13 cellular contexts compared by ENCODE assay signal in the genomic region with DNA sequence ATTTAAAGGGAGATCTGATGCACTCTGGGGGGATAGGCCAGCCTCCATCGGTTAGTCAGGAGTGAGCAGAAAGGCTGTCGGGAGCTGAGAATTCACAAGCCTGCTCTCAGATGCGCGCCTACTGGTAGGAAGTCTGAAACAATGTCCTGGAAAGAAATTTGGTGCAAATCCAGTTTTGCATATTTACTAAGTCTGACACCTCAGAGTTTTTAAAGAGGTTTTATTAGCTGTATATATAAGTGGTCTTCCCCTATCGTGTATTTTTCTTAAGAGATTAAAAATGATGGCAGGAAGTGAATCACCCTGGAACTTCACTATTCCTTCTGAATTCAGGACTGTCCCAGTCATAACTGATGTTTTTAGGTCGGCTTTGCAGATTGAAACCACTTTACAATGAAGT.
DNase-seq lines count a peak whose midpoint lies in the region; ATAC-seq and TF ChIP-seq lines count a peak whose summit lies in the region.
"Had no signal": no experiment of that assay in that cellular context is flagged by ENCODE, and none has a peak within 500 bp of the region (broad histone marks: within the 10 kb centered on the region; RNA-seq: fewer than 3 reads in every experiment).

No MANE protein-coding gene starts in this region.

- H3K27ac ChIP-seq in Panc1 (ENCODE audit: low read length) (peak overlapping the region; percentile 100), fibroblast of lung (ENCODE audit: insufficient read depth, low read length) (peak overlapping the region; percentile 70), osteoblast (ENCODE audit: low read depth, low read length) (peak overlapping the region; percentile 96)

- H3K27ac Mint-ChIP-seq in activated naive CD8-positive, alpha-beta T cell treated with anti-CD3 and anti-CD28 coated beads for 36 hours = no peak overlapping the region
- H3K27ac Mint-ChIP-seq: activated B cell treated with CpG ODN at 0.5 μM for 24 hours; activated T-helper 1 cell treated with anti-CD3 and anti-CD28 coated beads, Interleukin-12 subunit alpha, Interleukin-12 subunit beta, Interleukin-2, Interleukin-4 antibody, amounts not matched to agents 30 ng/mL and 10 ng/mL and 1 ng/mL, durations not matched to agents 14 hours and 24 hours and 36 hours had no signal

- no peaks in the 10 kb centered on the region for H3K4me1 Mint-ChIP-seq in activated naive CD8-positive, alpha-beta T cell treated with anti-CD3 and anti-CD28 coated beads for 36 hours
- H3K4me1 Mint-ChIP-seq: activated B cell treated with CpG ODN at 0.5 μM for 24 hours had no signal

- peak; percentile 17; the same call in 1 of the 2 replicates for TF ChIP-seq CTCF in BJ (IDR thresholded peaks at IDR 0.05; ENCODE audit: insufficient read depth, low read depth, low read length)
- no peak; the same call in 1 of the 2 replicates for TF ChIP-seq CTCF in Panc1 (IDR thresholded peaks at IDR 0.05)
- no peak for TF ChIP-seq CTCF in fibroblast of lung (conservative IDR thresholded peaks at IDR 0.05 in 1 of 2, IDR thresholded peaks at IDR 0.05 in 1 of 2; ENCODE audit: low read depth in 1 of 2, low read length in 2 of 2)
- peak; percentile 12 for TF ChIP-seq CTCF in osteoblast (IDR thresholded peaks at IDR 0.05; ENCODE audit: extremely low read depth, low read depth, low read length)

- H2AFZ ChIP-seq in fibroblast of lung (ENCODE audit: low read length) (no peak overlapping the region), osteoblast (ENCODE audit: low read length) (peak overlapping the region; percentile 18)

- BruUV-seq in Panc1 (replicated peaks; lab: Mats Ljungman, UMichigan) = no TSS peak

- intact Hi-C loops in Panc1 (cut with micrococcal nuclease; ENCODE audit: unreplicated experiment) = loop anchor here (5.0 kb wide), 2 partner anchors 77 to 318 kb away; no protein-coding TSS in a partner anchor

- no peak overlapping the region for H3K9ac ChIP-seq in fibroblast of lung (ENCODE audit: insufficient read depth, low read length)

- H3K27me3 Mint-ChIP-seq in activated naive CD8-positive, alpha-beta T cell treated with anti-CD3 and anti-CD28 coated beads for 36 hours = no peaks in the 10 kb centered on the region
- H3K27me3 Mint-ChIP-seq: activated B cell treated with CpG ODN at 0.5 μM for 24 hours had no signal

- peaks cover 2% of the 10 kb centered on the region for H3K9me3 Mint-ChIP-seq in activated naive CD8-positive, alpha-beta T cell treated with anti-CD3 and anti-CD28 coated beads for 36 hours
- H3K9me3 Mint-ChIP-seq: activated B cell treated with CpG ODN at 0.5 μM for 24 hours, neural crest cell had no signal

- H3K4me1 ChIP-seq in Panc1 (ENCODE audit: control insufficient read depth, insufficient read depth, low read length) (peaks cover 44% of the 10 kb centered on the region), fibroblast of lung (ENCODE audit: control insufficient read depth, extremely low read depth, insufficient read depth, low read length) (peaks cover 27% of the 10 kb centered on the region), osteoblast (ENCODE audit: insufficient read depth, low read length) (peaks cover 38% of the 10 kb centered on the region)

- POLR2A ChIA-PET in BJ (lab: Charles Lee) (interaction anchor here (0.6 kb wide), 1 partner anchor 172 kb away, joined by 9 read pairs; no protein-coding TSS in a partner anchor), Panc1 (lab: Charles Lee) (interaction anchor here (0.6 kb wide), 1 partner anchor 37 kb away, joined by 9 read pairs; no protein-coding TSS in a partner anchor)

- no peaks in the 10 kb centered on the region for H3K27me3 ChIP-seq in BJ (ENCODE audit: control insufficient read depth, insufficient read depth, low read length)
- no peaks in the 10 kb centered on the region for H3K27me3 ChIP-seq in Panc1 (ENCODE audit: control insufficient read depth, insufficient read depth, low read length)
- H3K27me3 ChIP-seq in fibroblast of lung (ENCODE audit: control insufficient read depth, insufficient read depth, low read length) = no peaks in the 10 kb centered on the region
- H3K27me3 ChIP-seq in osteoblast (ENCODE audit: insufficient read depth, low read length) = no peaks in the 10 kb centered on the region

- H3K4me3 Mint-ChIP-seq in activated naive CD8-positive, alpha-beta T cell treated with anti-CD3 and anti-CD28 coated beads for 36 hours = no peak overlapping the region
- H3K4me3 Mint-ChIP-seq: activated B cell treated with CpG ODN at 0.5 μM for 24 hours; activated T-helper 1 cell treated with anti-CD3 and anti-CD28 coated beads, Interleukin-12 subunit alpha, Interleukin-12 subunit beta, Interleukin-2, Interleukin-4 antibody, amounts not matched to agents 30 ng/mL and 10 ng/mL and 1 ng/mL, durations not matched to agents 14 hours and 24 hours and 36 hours; neural crest cell had no signal

- H4K20me1 ChIP-seq in fibroblast of lung (ENCODE audit: control insufficient read depth, extremely low read depth, insufficient read depth, low read length) = no peaks in the 10 kb centered on the region
- no peaks in the 10 kb centered on the region for H4K20me1 ChIP-seq in osteoblast (ENCODE audit: insufficient read depth, low read length)

- no peak for ATAC-seq in Panc1

- H3K79me2 ChIP-seq in fibroblast of lung (ENCODE audit: control insufficient read depth, insufficient read depth, low read length) = no peaks in the 10 kb centered on the region
- no peaks in the 10 kb centered on the region for H3K79me2 ChIP-seq in osteoblast (ENCODE audit: insufficient read depth, low read length)

- no peaks in the 10 kb centered on the region for H3K9me3 ChIP-seq in Panc1 (ENCODE audit: control insufficient read depth, insufficient read depth, low read depth, low read length)
- no peaks in the 10 kb centered on the region for H3K9me3 ChIP-seq in fibroblast of lung (ENCODE audit: control insufficient read depth, insufficient read depth, low read depth, low read length)
- no peaks in the 10 kb centered on the region for H3K9me3 ChIP-seq in osteoblast (ENCODE audit: low read depth, low read length)

- in situ Hi-C loops in Panc1 (cut with HindIII; ENCODE audit: low pct_unique_long_range_greater_than_20kb, low sequenced_read_pairs) = no loop called here

- no peaks in the 10 kb centered on the region for H3K36me3 Mint-ChIP-seq in activated naive CD8-positive, alpha-beta T cell treated with anti-CD3 and anti-CD28 coated beads for 36 hours

- H3K36me3 ChIP-seq in BJ (ENCODE audit: control insufficient read depth, insufficient read depth, low read length) (no peaks in the 10 kb centered on the region), Panc1 (ENCODE audit: control insufficient read depth, insufficient read depth, low read length) (no peaks in the 10 kb centered on the region), fibroblast of lung (ENCODE audit: control insufficient read depth, insufficient read depth, low read length) (no peaks in the 10 kb centered on the region), osteoblast (ENCODE audit: insufficient read depth, low read length) (no peaks in the 10 kb centered on the region)

- H3K4me3 ChIP-seq in BJ (ENCODE audit: low read depth, low read length) = no peak overlapping the region
- no peak overlapping the region; a peak in 1 of 4 replicates for H3K4me3 ChIP-seq in Panc1 (ENCODE audit: low read depth in 2 of 2, low read length in 2 of 2)
- H3K4me3 ChIP-seq in fibroblast of lung (replicated peaks in 1 of 4; ENCODE audit: control extremely low read depth in 1 of 4, insufficient read depth in 1 of 4, low read depth in 3 of 4, low read length in 4 of 4) = no peak overlapping the region
- H3K4me3 ChIP-seq in osteoblast (ENCODE audit: insufficient read depth, low read length) = peak overlapping the region; percentile 23

- H3K4me2 ChIP-seq in fibroblast of lung (ENCODE audit: extremely low read depth, insufficient read depth, low read length) (peak overlapping the region; percentile 37), osteoblast (ENCODE audit: insufficient read depth, low read length) (peak overlapping the region; percentile 85)

- DNase-seq in BJ (ENCODE audit: low read depth) (peak; percentile 36), Panc1 (ENCODE audit: low read depth, low spot score) (no peak), fibroblast of lung (ENCODE audit: low read depth in 2 of 2) (peak; percentile 28 to 83), osteoblast (ENCODE audit: insufficient read length, low spot score, missing footprints) (peak; percentile 57), NCI-H748 treated with DMSO at 0.1 percent for 48 hours (lab: John Stamatoyannopoulos, UW) (no peak), NCI-H2029 treated with DMSO at 0.1 percent for 48 hours (lab: John Stamatoyannopoulos, UW) (no peak), ureter (ENCODE audit: low spot score) (no peak)
- DNase-seq in activated naive CD8-positive, alpha-beta T cell treated with anti-CD3 and anti-CD28 coated beads for 36 hours = no peak
- DNase-seq: activated B cell treated with CpG ODN at 0.5 μM for 24 hours; central memory CD4-positive, alpha-beta T cell; erythroblast had no signal

- CTCF ChIA-PET in BJ (lab: Yijun Ruan, JAX) (interaction anchor here (1.0 kb wide), 1 partner anchor 318 kb away, joined by 3 read pairs; no protein-coding TSS in a partner anchor), Panc1 (lab: Charles Lee) (no interaction called here)

Comparison
In these comparisons a context has a peak if more than half of its experiments do, and no peak if none do; other contexts are left out.
1. DNase-seq: peak in BJ (single experiment), fibroblast of lung (2 of 2) and osteoblast (single experiment); none in Panc1 (single experiment), NCI-H748 treated with DMSO at 0.1 percent for 48 hours (single experiment), activated naive CD8-positive, alpha-beta T cell treated with anti-CD3 and anti-CD28 coated beads for 36 hours (single experiment), NCI-H2029 treated with DMSO at 0.1 percent for 48 hours (single experiment) and ureter (single experiment).
2. CTCF ChIP-seq: peak in BJ (single experiment) and osteoblast (single experiment); none in Panc1 (single experiment) and fibroblast of lung (0 of 2).
3. Peak in every context shown above with its lines, with median percentiles within 50 percentile points of each other: H3K27ac ChIP-seq.